Comparison of ENCODE assay signal across 8 cellular contexts in genomic region chr1:46333300-46334029, GRCh38. TPM values are rescaled to one million over a fixed set of nuclear protein-coding genes. Genes with fewer than 3 reads are reported as not detected.
DNase-seq lines count a peak whose midpoint lies in the region; ATAC-seq, FAIRE-seq and TF ChIP-seq lines count a peak whose summit lies in the region.

No MANE protein-coding gene starts in this region.

- peak; percentile 44 for DNase-seq in EL
- DNase-seq in HTR-8/SVneo (ENCODE audit: insufficient read length, low spot score) = peak; percentile 54
- peak; percentile 62 for DNase-seq in SKM-1 (lab: John Stamatoyannopoulos, UW; ENCODE audit: unreplicated experiment)
- DNase-seq in islet precursor cell = peak; percentile 62
- no peak for DNase-seq in vagina (ENCODE audit: extremely low spot score in 2 of 2)
- no peak for DNase-seq in neuronal stem cell (ENCODE audit: low spot score)
- DNase-seq in activated naive CD8-positive, alpha-beta T cell treated with anti-CD3 and anti-CD28 coated beads for 36 hours = no peak

- ATAC-seq in GM19467 (IDR thresholded peaks at IDR 0.05; ENCODE audit: unreplicated experiment) = peak; percentile 49

- no peak overlapping the region for H2BK12ac ChIP-seq in neuronal stem cell (ENCODE audit: low read length)

- H3K4me3 Mint-ChIP-seq in activated naive CD8-positive, alpha-beta T cell treated with anti-CD3 and anti-CD28 coated beads for 36 hours = no peak overlapping the region

- no peaks in the 10 kb centered on the region for H3K4me1 Mint-ChIP-seq in activated naive CD8-positive, alpha-beta T cell treated with anti-CD3 and anti-CD28 coated beads for 36 hours

- H3K4me2 ChIP-seq in neuronal stem cell (ENCODE audit: insufficient read depth, low read length, poor library complexity, severe bottlenecking) = no peak overlapping the region

- no peak for FAIRE-seq in HTR-8/SVneo (lab: Jason Lieb, UNC)

- H4K8ac ChIP-seq in neuronal stem cell (ENCODE audit: low read depth, low read length) = no peak overlapping the region

- H3K18ac ChIP-seq in neuronal stem cell (ENCODE audit: low read length) = no peak overlapping the region

- H3K27ac Mint-ChIP-seq in activated naive CD8-positive, alpha-beta T cell treated with anti-CD3 and anti-CD28 coated beads for 36 hours = no peak overlapping the region

- no peaks in the 10 kb centered on the region for H3K9me3 Mint-ChIP-seq in activated naive CD8-positive, alpha-beta T cell treated with anti-CD3 and anti-CD28 coated beads for 36 hours

- H3K27ac ChIP-seq in vagina = no peak overlapping the region
- H3K27ac ChIP-seq in neuronal stem cell (replicated peaks; ENCODE audit: low read length) = no peak overlapping the region

- no peak overlapping the region for H3K23ac ChIP-seq in neuronal stem cell (ENCODE audit: low read depth, low read length, poor library complexity)

- H3K36me3 Mint-ChIP-seq in activated naive CD8-positive, alpha-beta T cell treated with anti-CD3 and anti-CD28 coated beads for 36 hours = no peaks in the 10 kb centered on the region

- H3K4me3 ChIP-seq in vagina (no peak overlapping the region), neuronal stem cell (ENCODE audit: low read length in 2 of 2) (no peak overlapping the region)

- WGBS in neuronal stem cell (ENCODE audit: extremely low coverage in 2 of 2, insufficient read length in 2 of 2, insufficient replicate concordance in 1 of 2), 2 donors = no CpG with 5 or more reads among the region's 9 CpGs

- TF ChIP-seq POLR2A in vagina (IDR thresholded peaks at IDR 0.05) = no peak

- H2AFZ ChIP-seq in neuronal stem cell (ENCODE audit: low read length) = no peak overlapping the region

- no peaks in the 10 kb centered on the region for H3K79me1 ChIP-seq in neuronal stem cell (ENCODE audit: low read depth, low read length)

- H3K4ac ChIP-seq in neuronal stem cell (ENCODE audit: low read length) = no peak overlapping the region

- H3K9ac ChIP-seq in neuronal stem cell (ENCODE audit: low read depth, low read length, poor library complexity) = no peak overlapping the region

- H2AK5ac ChIP-seq in neuronal stem cell (ENCODE audit: low read depth, low read length) = no peak overlapping the region

- H3K4me1 ChIP-seq in vagina = no peaks in the 10 kb centered on the region
- peaks cover 0 to 2% of the 10 kb centered on the region in 2 donors for H3K4me1 ChIP-seq in neuronal stem cell (ENCODE audit: control insufficient read depth in 2 of 2, insufficient read depth in 1 of 2, low read depth in 1 of 2, low read length in 2 of 2)

- H4K91ac ChIP-seq in neuronal stem cell (ENCODE audit: low read depth, low read length, poor library complexity) = no peak overlapping the region

- no peak overlapping the region for H2BK15ac ChIP-seq in neuronal stem cell (ENCODE audit: low read length)

- H3K27me3 Mint-ChIP-seq in activated naive CD8-positive, alpha-beta T cell treated with anti-CD3 and anti-CD28 coated beads for 36 hours = no peaks in the 10 kb centered on the region

- no peak for TF ChIP-seq CTCF in vagina (IDR thresholded peaks at IDR 0.05)

- no peaks in the 10 kb centered on the region for H3K9me3 ChIP-seq in vagina
- H3K9me3 ChIP-seq in neuronal stem cell (replicated peaks in 1 of 2; ENCODE audit: control insufficient read depth in 2 of 2, insufficient read depth in 1 of 2, low read depth in 1 of 2, low read length in 2 of 2) = no peaks in the 10 kb centered on the region

- no peak overlapping the region for H2BK5ac ChIP-seq in neuronal stem cell (ENCODE audit: low read length)

- H3K27me3 ChIP-seq in vagina (no peaks in the 10 kb centered on the region), neuronal stem cell (ENCODE audit: control insufficient read depth in 3 of 3, insufficient read depth in 3 of 3, low read depth in 1 of 3, low read length in 3 of 3) (no peaks in the 10 kb centered on the region)

- intact Hi-C loops in vagina (cut with DNase I) = no loop called here

- no peaks in the 10 kb centered on the region for H3K36me3 ChIP-seq in vagina
- H3K36me3 ChIP-seq in neuronal stem cell (replicated peaks in 1 of 2; ENCODE audit: control insufficient read depth in 2 of 2, insufficient read depth in 2 of 2, low read length in 2 of 2) = no peaks in the 10 kb centered on the region

- H3K14ac ChIP-seq in neuronal stem cell (ENCODE audit: low read length) = no peak overlapping the region

- H2BK120ac ChIP-seq in neuronal stem cell (ENCODE audit: low read depth, low read length) = no peak overlapping the region

RNA-seq across cellular contexts. Expression of gene NSUN4, which starts 7.1 kb away (rescaled TPM):
- 21.4 TPM for total RNA-seq in vagina
- polyA plus RNA-seq in neuronal stem cell (2013, experiment 1 of 2) = 11.7 TPM
- 12.8 TPM for polyA plus RNA-seq in neuronal stem cell (2013, experiment 2 of 2)
- 10 to 100 TPM; 32.0 to 32.5 TPM for total RNA-seq in activated naive CD8-positive, alpha-beta T cell treated with anti-CD3 and anti-CD28 coated beads for 36 hours

RNA-seq across cellular contexts. Expression of gene UQCRH, which starts 30.0 kb away (rescaled TPM):
- total RNA-seq in vagina = 175 TPM
- 600 TPM for polyA plus RNA-seq in neuronal stem cell (2013, experiment 1 of 2)
- polyA plus RNA-seq in neuronal stem cell (2013, experiment 2 of 2) = 598 TPM
- 100 to 1,000 TPM; 455 to 457 TPM for total RNA-seq in activated naive CD8-positive, alpha-beta T cell treated with anti-CD3 and anti-CD28 coated beads for 36 hours

RNA-seq across cellular contexts. Expression of gene LRRC41, which starts 30.0 kb away (rescaled TPM):
- total RNA-seq in vagina = 58.4 TPM
- polyA plus RNA-seq in neuronal stem cell (2013, experiment 1 of 2) = 39.1 TPM
- 39.3 TPM for polyA plus RNA-seq in neuronal stem cell (2013, experiment 2 of 2)
- total RNA-seq in activated naive CD8-positive, alpha-beta T cell treated with anti-CD3 and anti-CD28 coated beads for 36 hours = 10 to 100 TPM; 33.6 to 35.6 TPM

Comparison
In these comparisons a context has a peak if more than half of its experiments do, and no peak if none do; other contexts are left out.
1. DNase-seq: peak in EL (single experiment), HTR-8/SVneo (single experiment), SKM-1 (single experiment) and islet precursor cell (single experiment); none in vagina (0 of 2), neuronal stem cell (single experiment) and activated naive CD8-positive, alpha-beta T cell treated with anti-CD3 and anti-CD28 coated beads for 36 hours (single experiment).